23 cellular contexts compared by ENCODE assay signal in genomic region chr14:59844414-59844813, GRCh38. TPM values are rescaled to one million over a fixed set of nuclear protein-coding genes. Genes with fewer than 3 reads are reported as not detected.
"Had no signal": no experiment of that assay in that cellular context is flagged by ENCODE, and none has a peak within 500 bp of the region (broad histone marks: within the 10 kb centered on the region; RNA-seq: fewer than 3 reads in every experiment).

No MANE protein-coding gene starts in this region.

- H2AFZ ChIP-seq: hepatocyte had no signal

- DNase-seq: effector CD8-positive, alpha-beta T cell; foreskin keratinocyte; heart left ventricle; left colon; natural killer cell; pancreas; sigmoid colon; spleen; stimulated activated CD4-positive, alpha-beta T cell treated with anti-CD3 and anti-CD28 coated beads, Interleukin-4, amount 100 ng/mL, for 4 hours; stimulated activated naive CD8-positive, alpha-beta T cell treated with anti-CD3 and anti-CD28 coated beads, Interleukin-15, Interleukin-2, amounts not matched to agents 100 U/mL and 50 U/mL, for 24 hours; substantia nigra; testis; tibial artery; upper lobe of left lung had no signal

- H3K36me3 ChIP-seq: esophagus muscularis mucosa, gastroesophageal sphincter, heart left ventricle, pancreas, right atrium auricular region, sigmoid colon, spleen, tibial artery, upper lobe of left lung had no signal

- H3K4me2 ChIP-seq: hepatocyte had no signal

- H3K4me1 ChIP-seq: esophagus muscularis mucosa, foreskin keratinocyte, gastroesophageal sphincter, right atrium auricular region, sigmoid colon, testis, upper lobe of left lung had no signal

- H3K27me3 ChIP-seq: esophagus muscularis mucosa, gastroesophageal sphincter, heart left ventricle, pancreas, right atrium auricular region, sigmoid colon, spleen, testis, tibial artery, upper lobe of left lung had no signal

- H3K79me2 ChIP-seq: hepatocyte had no signal

- H3K27ac ChIP-seq: esophagus muscularis mucosa, foreskin keratinocyte, gastroesophageal sphincter, heart left ventricle, hepatocyte, pancreas, right atrium auricular region, sigmoid colon, spleen, testis, tibial artery, upper lobe of left lung had no signal

- ATAC-seq: foreskin keratinocyte; gastroesophageal sphincter; heart left ventricle; left colon; natural killer cell; stimulated activated memory B cell treated with anti-CD40 and anti-IgM and Interleukin-4, amounts not matched to agents 10 μg/mL and 1 μg/mL and 100 μg/mL, for 72 hours; stimulated activated naive CD8-positive, alpha-beta T cell treated with anti-CD3 and anti-CD28 coated beads, Interleukin-15, Interleukin-2, amounts not matched to agents 100 U/mL and 50 U/mL, for 24 hours had no signal

- H3K4me3 ChIP-seq: esophagus muscularis mucosa, gastroesophageal sphincter, heart left ventricle, hepatocyte, lung, pancreas, right atrium auricular region, sigmoid colon, spleen, testis, tibial artery, upper lobe of left lung had no signal

- H3K9me3 ChIP-seq: esophagus muscularis mucosa, gastroesophageal sphincter, heart left ventricle, pancreas, right atrium auricular region, sigmoid colon, spleen, testis, tibial artery, upper lobe of left lung had no signal

- FAIRE-seq: colon, endothelial cell of umbilical vein, pancreas, urothelium cell line had no signal

RNA-seq across cellular contexts. Expression of gene RTN1, which starts 26.2 kb away (rescaled TPM):
- total RNA-seq: foreskin keratinocyte had no signal
- polyA plus RNA-seq: foreskin keratinocyte had no signal
